ENCODE assay signal across 23 cellular contexts in genomic region chr12:103812789-103813188, GRCh38. TPM values are rescaled to one million over a fixed set of nuclear protein-coding genes. Genes with fewer than 3 reads are reported as not detected.
A peak's percentile ranks its signal among the peaks of the same experiment; 100 is the strongest.
DNase-seq lines count a peak whose midpoint lies in the region; FAIRE-seq and TF ChIP-seq lines count a peak whose summit lies in the region.
"Had no signal": no experiment of that assay in that cellular context is flagged by ENCODE, and none has a peak within 500 bp of the region (broad histone marks: within the 10 kb centered on the region; RNA-seq: fewer than 3 reads in every experiment).

No MANE protein-coding gene starts in this region.

- H2BK20ac ChIP-seq in H9 (ENCODE audit: low read depth, low read length, poor library complexity, severe bottlenecking): no peak overlapping the region
- no peak overlapping the region for H2BK20ac ChIP-seq in H1 (ENCODE audit: low read length)

- CTCF ChIA-PET in A673 (lab: Charles Lee) (no interaction called here), H1 (lab: Charles Lee; ENCODE audit: partially characterized antibody) (interaction anchor here (0.9 to 1.9 kb wide), 4 partner anchors 10 to 57 kb away, joined by 3 to 7 read pairs (median 4); no protein-coding TSS in a partner anchor)

- BruUV-seq in A673 (replicated peaks; lab: Mats Ljungman, UMichigan): no TSS peak

- 0 out of 2 replicates have a peak, but pooled peaks have one; percentile 9 for TF ChIP-seq CTCF in A673 (conservative IDR thresholded peaks at IDR 0.05; ENCODE audit: low read depth, low read length)
- TF ChIP-seq CTCF in H9 (conservative IDR thresholded peaks at IDR 0.05): peak; percentile 34; the same call in 1 of the 3 replicates
- TF ChIP-seq CTCF in H1 (IDR thresholded peaks at IDR 0.05; ENCODE audit: control extremely low read depth in 1 of 3, insufficient read depth in 1 of 3, low read depth in 1 of 3, low read length in 3 of 3): no peak
- peak; percentile 19 for TF ChIP-seq CTCF in progenitor cell of endocrine pancreas (IDR thresholded peaks at IDR 0.05; ENCODE audit: unreplicated experiment)

- H2BK120ac ChIP-seq in H9 (ENCODE audit: low read depth, low read length, poor library complexity, severe bottlenecking) (no peak overlapping the region), H1 (replicated peaks; ENCODE audit: low read depth, low read length) (no peak overlapping the region)

- H3K9me3 Mint-ChIP-seq in H9 (no peaks in the 10 kb centered on the region), progenitor cell of endocrine pancreas (ENCODE audit: low read depth) (no peaks in the 10 kb centered on the region)
- H3K9me3 Mint-ChIP-seq: CD8-positive, alpha-beta T cell; T-cell had no signal

- no peaks in the 10 kb centered on the region for H3K79me2 ChIP-seq in H9 (ENCODE audit: insufficient read depth, low read length)
- 0 out of 4 replicates have a peak, but pooled peaks cover 0 to 2% of the 10 kb centered on the region in 2 experiments for H3K79me2 ChIP-seq in H1 (ENCODE audit: control insufficient read depth in 1 of 2, insufficient read depth in 2 of 2, low read length in 2 of 2)

- no peak overlapping the region for H3K9ac ChIP-seq in H9 (ENCODE audit: extremely low read depth, insufficient read length, low read length)
- H3K9ac ChIP-seq in H1 (replicated peaks in 1 of 4; ENCODE audit: extremely low read depth in 1 of 4, low read depth in 3 of 4, low read length in 3 of 4): no peak overlapping the region
- H3K9ac ChIP-seq: GM23248 had no signal

- H4K91ac ChIP-seq in H9 (ENCODE audit: insufficient read length, low read depth, low read length) (no peak overlapping the region), H1 (replicated peaks; ENCODE audit: insufficient read length, low read length) (no peak overlapping the region)

- H3K14ac ChIP-seq in H9 (ENCODE audit: insufficient read depth, low read length) (no peak overlapping the region), H1 (ENCODE audit: insufficient read length) (no peak overlapping the region)

- no CpG with 5 or more reads among the region's 1 CpG for WGBS in H9 (ENCODE audit: extremely low coverage, insufficient read length, low lambda C conversion rate)
- WGBS in H1 (ENCODE audit: extremely low coverage in 1 of 2, insufficient coverage in 1 of 2, insufficient read length in 1 of 2, insufficient replicate concordance in 2 of 2, low coverage in 1 of 2, low lambda C conversion rate in 2 of 2, missing lambda C conversion rate in 1 of 2), 2 experiments: 81% methylated on average over 1 of the region's 1 CpG; no CpG with 5 or more reads in 1 of the 2 experiments

- H2AK5ac ChIP-seq in H9 (ENCODE audit: insufficient read length, low read length) (no peak overlapping the region), H1 (ENCODE audit: low read depth, low read length) (no peak overlapping the region)

- H3K23me2 ChIP-seq in H9 (ENCODE audit: insufficient read length, low read depth, low read length, poor library complexity, severe bottlenecking): no peaks in the 10 kb centered on the region
- no peaks in the 10 kb centered on the region for H3K23me2 ChIP-seq in H1 (ENCODE audit: low read depth, low read length)

- H3K27ac ChIP-seq in A673 (ENCODE audit: low read depth, low read length, poor library complexity, severe bottlenecking) (no peak overlapping the region), H9 (ENCODE audit: insufficient read length, low read depth, low read length) (no peak overlapping the region), H1 (ENCODE audit: low read depth, low read length) (no peak overlapping the region)
- H3K27ac ChIP-seq: GM23248, SJSA1 had no signal

- H3K4me3 ChIP-seq in A673 (ENCODE audit: low read depth, low read length, poor library complexity, severe bottlenecking) (no peak overlapping the region), H1 (ENCODE audit: extremely low read depth in 1 of 4, insufficient read depth in 2 of 4, low read depth in 3 of 4, low read length in 4 of 4) (no peak overlapping the region)
- H3K4me3 ChIP-seq: GM23248, HAP-1, SJSA1 had no signal

- H3K27ac Mint-ChIP-seq in H9 (no peak overlapping the region), progenitor cell of endocrine pancreas (no peak overlapping the region)
- H3K27ac Mint-ChIP-seq: CD8-positive, alpha-beta T cell; T-cell had no signal

- H4K5ac ChIP-seq in H9 (ENCODE audit: insufficient read length, low read depth, low read length) (no peak overlapping the region), H1 (ENCODE audit: insufficient read length, low read depth, low read length) (no peak overlapping the region)

- TF ChIP-seq EP300 in H1 (IDR thresholded peaks at IDR 0.05; ENCODE audit: borderline replicate concordance in 1 of 2, low read depth in 2 of 2, low read length in 2 of 2): no peak

- H3K4me1 ChIP-seq in A673 (ENCODE audit: insufficient read depth, low read length, poor library complexity, severe bottlenecking) (peaks cover 10% of the 10 kb centered on the region), H9 (ENCODE audit: insufficient read depth, low read length) (no peaks in the 10 kb centered on the region), H1 (replicated peaks in 1 of 4; ENCODE audit: control insufficient read depth in 3 of 4, insufficient read depth in 4 of 4, low read length in 3 of 4) (no peaks in the 10 kb centered on the region)
- H3K4me1 ChIP-seq: Caco-2, HAP-1, SJSA1 had no signal

- H3K9me3 ChIP-seq in A673 (ENCODE audit: low read depth, low read length, poor library complexity, severe bottlenecking): no peaks in the 10 kb centered on the region
- H3K9me3 ChIP-seq in H9 (ENCODE audit: control insufficient read depth, low read depth, low read length): no peaks in the 10 kb centered on the region
- H3K9me3 ChIP-seq in H1 (ENCODE audit: insufficient read depth in 2 of 2, low read depth in 1 of 2, low read length in 1 of 2): no peaks in the 10 kb centered on the region
- H3K9me3 ChIP-seq: Caco-2, HAP-1, SJSA1 had no signal

- no peak for FAIRE-seq in H1 (lab: Jason Lieb, UNC)
- FAIRE-seq: G401.6 had no signal

- no peak overlapping the region for H3K18ac ChIP-seq in H9 (ENCODE audit: insufficient read length, low read depth, low read length)
- H3K18ac ChIP-seq in H1 (ENCODE audit: extremely low read depth, low read length): no peak overlapping the region

- H2AFZ ChIP-seq in H9 (ENCODE audit: low read length) (no peak overlapping the region), H1 (ENCODE audit: low read length) (no peak overlapping the region)
- H2AFZ ChIP-seq: GM23248 had no signal

- no peaks in the 10 kb centered on the region for H3K27me3 Mint-ChIP-seq in H9 (ENCODE audit: low read depth)
- H3K27me3 Mint-ChIP-seq in progenitor cell of endocrine pancreas: no peaks in the 10 kb centered on the region
- H3K27me3 Mint-ChIP-seq: T-cell had no signal

- peaks cover 3% of the 10 kb centered on the region for H3K79me1 ChIP-seq in H9 (ENCODE audit: insufficient read depth, low read depth, low read length, poor library complexity, severe bottlenecking)
- no peaks in the 10 kb centered on the region for H3K79me1 ChIP-seq in H1 (ENCODE audit: low read depth, low read length)

- H3K4ac ChIP-seq in H9 (ENCODE audit: low read depth, low read length) (no peak overlapping the region), H1 (replicated peaks; ENCODE audit: insufficient read length, low read depth, low read length) (no peak overlapping the region)

- POLR2A ChIA-PET in A673 (lab: Charles Lee; ENCODE audit: low non-redundant PET) (no interaction called here), H1 (lab: Charles Lee; ENCODE audit: partially characterized antibody) (interaction anchor here (0.9 kb wide), 1 partner anchor 9 kb away, joined by 3 read pairs; no protein-coding TSS in a partner anchor)

- H3K4me2 ChIP-seq in H9 (ENCODE audit: insufficient read depth, insufficient read length, low read length) (no peak overlapping the region), H1 (ENCODE audit: insufficient read depth in 1 of 2, low read depth in 2 of 2, low read length in 2 of 2) (no peak overlapping the region)

- TF ChIP-seq RAD21 in H1 (IDR thresholded peaks at IDR 0.05 in 1 of 2, conservative IDR thresholded peaks at IDR 0.05 in 1 of 2; ENCODE audit: low read depth in 2 of 2, low read length in 2 of 2): no peak

- DNase-seq in A673 (ENCODE audit: low spot score) (no peak), H9 (no peak), H1 (ENCODE audit: low read depth in 1 of 2, low spot score in 2 of 2) (no peak), progenitor cell of endocrine pancreas (ENCODE audit: low spot score, unreplicated experiment) (no peak), T-helper 9 cell (no peak), kidney glomerular epithelial cell (lab: John Stamatoyannopoulos, UW) (no peak), mucosa of gallbladder (ENCODE audit: low spot score) (no peak)
- DNase-seq: C1 segment of cervical spinal cord; Caco-2; CD8-positive, alpha-beta T cell; GM23248; Kasumi-1; MV-4-11; NCI-H1105; NCI-H1436 treated with DMSO at 0.1 percent for 48 hours; NCI-H1930; NCI-H446; NCI-H524 treated with DMSO at 0.1 percent for 48 hours; NCI-H774; T-cell had no signal

- H3K36me3 Mint-ChIP-seq in H9 (ENCODE audit: insufficient read depth in 1 of 3, low read depth in 3 of 3) (peaks cover 2 to 36% (median 14%) of the 10 kb centered on the region in 3 experiments; a peak in 5 of 7 replicates), progenitor cell of endocrine pancreas (ENCODE audit: insufficient read depth) (peaks cover 21% of the 10 kb centered on the region)

- no peak overlapping the region for H4K8ac ChIP-seq in H9 (replicated peaks; ENCODE audit: insufficient read length, low read depth, low read length)
- H4K8ac ChIP-seq in H1 (ENCODE audit: extremely low read depth, insufficient read depth, low read length): no peak overlapping the region

- no peak overlapping the region for H3K4me3 Mint-ChIP-seq in H9
- no peak overlapping the region for H3K4me3 Mint-ChIP-seq in progenitor cell of endocrine pancreas (ENCODE audit: low read depth)
- H3K4me3 Mint-ChIP-seq: CD8-positive, alpha-beta T cell; T-cell had no signal

- no peaks in the 10 kb centered on the region for H3K27me3 ChIP-seq in A673 (replicated peaks; ENCODE audit: insufficient read depth, low read depth, low read length, poor library complexity)
- H3K27me3 ChIP-seq in H9 (ENCODE audit: insufficient read depth, low read length): no peaks in the 10 kb centered on the region
- H3K27me3 ChIP-seq in H1 (replicated peaks in 1 of 4; ENCODE audit: control insufficient read depth in 3 of 4, extremely low read depth in 1 of 4, insufficient read depth in 3 of 4, low read length in 3 of 4): no peaks in the 10 kb centered on the region
- H3K27me3 ChIP-seq: SJSA1 had no signal

- TF ChIP-seq POLR2A in H1 (IDR thresholded peaks at IDR 0.05; ENCODE audit: control extremely low read depth in 1 of 2, low read depth in 2 of 2, low read length in 2 of 2): no peak

- no peak overlapping the region for H3T11ph ChIP-seq in H9 (ENCODE audit: low read length)

- intact Hi-C loops in A673 (cut with micrococcal nuclease; ENCODE audit: unreplicated experiment): no loop called here

- H3K4me1 Mint-ChIP-seq in H9 (0 out of 4 replicates have a peak, but pooled peaks cover 0 to 1% of the 10 kb centered on the region in 2 experiments), progenitor cell of endocrine pancreas (ENCODE audit: low read depth) (no peaks in the 10 kb centered on the region)
- H3K4me1 Mint-ChIP-seq: T-cell had no signal

- peaks cover 7% of the 10 kb centered on the region for H3K36me3 ChIP-seq in A673 (ENCODE audit: insufficient read depth, low read length, poor library complexity, severe bottlenecking)
- H3K36me3 ChIP-seq in H1 (ENCODE audit: control insufficient read depth in 2 of 4, insufficient read depth in 4 of 4, low read length in 3 of 4): peaks cover 0 to 5% (median 4%) of the 10 kb centered on the region in 4 experiments; a peak in 4 of 8 replicates

- H4K20me1 ChIP-seq in H9 (ENCODE audit: control insufficient read depth, insufficient read depth, insufficient read length): no peaks in the 10 kb centered on the region
- peaks cover 0 to 1% of the 10 kb centered on the region in 2 experiments for H4K20me1 ChIP-seq in H1 (replicated peaks in 1 of 2; ENCODE audit: control insufficient read depth in 1 of 2, insufficient read depth in 2 of 2, low read length in 2 of 2)

- H2BK5ac ChIP-seq in H9 (ENCODE audit: insufficient read length, low read length): no peak overlapping the region
- H2BK5ac ChIP-seq in H1 (ENCODE audit: low read depth, low read length): no peak overlapping the region

- H2BK15ac ChIP-seq in H9 (ENCODE audit: low read depth, low read length): no peak overlapping the region
- no peak overlapping the region for H2BK15ac ChIP-seq in H1 (ENCODE audit: low read length)

- H3K23ac ChIP-seq in H9 (ENCODE audit: insufficient read length, low read depth, low read length) (no peak overlapping the region), H1 (ENCODE audit: insufficient read length) (no peak overlapping the region)

- H2BK12ac ChIP-seq in H9 (ENCODE audit: insufficient read length, low read depth, low read length) (no peak overlapping the region), H1 (ENCODE audit: low read depth, low read length) (no peak overlapping the region)

- H3K56ac ChIP-seq in H9 (ENCODE audit: insufficient read length, low read depth, low read length) (no peak overlapping the region), H1 (replicated peaks; ENCODE audit: insufficient read length, low read depth, low read length) (no peak overlapping the region)

RNA-seq across cellular contexts. Expression of gene NT5DC3, which starts 28.2 kb away (rescaled TPM):
- 18.2 and 19.7 TPM in 2 replicates for total RNA-seq in A673 (2021)
- total RNA-seq in H9 (2021): 13.3 and 13.6 TPM in 2 replicates
- 11.9 and 14.8 TPM in 2 replicates for total RNA-seq in H1 (2021; fragmentation: NEBNext Ultra II Directional; extraction: Animal tissue kit (Norgen Biotek cat#: 25700))
- polyA plus RNA-seq in H1 (2011; rRNA removed): 4.1 and 5.4 TPM in 2 replicates
- polyA plus RNA-seq in H1 (2011; cell fraction: cytosol; rRNA removed): 4.9 TPM
- polyA plus RNA-seq in H1 (2011; cell fraction: nucleus; rRNA removed): 5.4 TPM
- polyA plus RNA-seq in H1 (2012, experiment 1 of 2): 5.2 to 8.3 TPM (median 6.4 TPM) in 4 replicates
- polyA plus RNA-seq in H1 (2012, experiment 2 of 2): 0.63 TPM
- 4.5 TPM for polyA plus RNA-seq in H1 (2013, experiment 1 of 2)
- 4.9 TPM for polyA plus RNA-seq in H1 (2013, experiment 2 of 2)
- 8.4 and 9.0 TPM in 2 replicates for polyA minus RNA-seq in H1 (2011; rRNA and poly(A)+ RNA removed)
- polyA minus RNA-seq in H1 (2011; cell fraction: cytosol; rRNA and poly(A)+ RNA removed): 5.0 TPM
- polyA minus RNA-seq in H1 (2011; cell fraction: nucleus; rRNA and poly(A)+ RNA removed): 9.2 TPM
- total RNA-seq in progenitor cell of endocrine pancreas: 13.9 and 15.4 TPM in 2 replicates
- total RNA-seq in mucosa of gallbladder: 17.0 TPM

Comparison
In these comparisons a context has a peak if more than half of its experiments do, and no peak if none do; other contexts are left out.
1. CTCF ChIP-seq: peak in A673 (single experiment), H9 (single experiment) and progenitor cell of endocrine pancreas (single experiment); none in H1 (0 of 3).